In genomic region chr22:19641983-19642451, GRCh38 we compare ENCODE assay signal across 16 cellular contexts.
DNase-seq lines count a peak whose midpoint lies in the region; ATAC-seq and TF ChIP-seq lines count a peak whose summit lies in the region.
"Had no signal": no experiment of that assay in that cellular context is flagged by ENCODE, and none has a peak within 500 bp of the region (broad histone marks: within the 10 kb centered on the region; RNA-seq: fewer than 3 reads in every experiment).

No MANE protein-coding gene starts in this region.

- H2AFZ ChIP-seq in H9 (ENCODE audit: low read length) (no peak overlapping the region), MM.1S (ENCODE audit: low read length) (0 out of 2 replicates have a peak overlapping the region, but pooled peaks have one; percentile 65), osteoblast (ENCODE audit: low read length) (no peak overlapping the region)

- no peak overlapping the region for H2BK120ac ChIP-seq in H9 (ENCODE audit: low read depth, low read length, poor library complexity, severe bottlenecking)

- H3K27ac Mint-ChIP-seq in H9: no peak overlapping the region
- H3K27ac Mint-ChIP-seq in stimulated activated naive B cell treated with anti-CD40 and anti-IgM and Interleukin-4, amounts not matched to agents 10 μg/mL and 1 μg/mL and 100 μg/mL, for 72 hours: no peak overlapping the region

- no peak overlapping the region for H4K91ac ChIP-seq in H9 (ENCODE audit: insufficient read length, low read depth, low read length)

- H4K20me1 ChIP-seq in H9 (ENCODE audit: control insufficient read depth, insufficient read depth, insufficient read length): no peaks in the 10 kb centered on the region
- H4K20me1 ChIP-seq in MM.1S (ENCODE audit: insufficient read depth, low read length): no peaks in the 10 kb centered on the region
- no peaks in the 10 kb centered on the region for H4K20me1 ChIP-seq in osteoblast (ENCODE audit: insufficient read depth, low read length)

- H3K36me3 ChIP-seq in MM.1S (replicated peaks; ENCODE audit: insufficient read depth, low read length) (no peaks in the 10 kb centered on the region), iPS-18a (ENCODE audit: control insufficient read depth, low read depth, low read length) (no peaks in the 10 kb centered on the region), osteoblast (ENCODE audit: insufficient read depth, low read length) (no peaks in the 10 kb centered on the region)

- H3K27me3 ChIP-seq in H9 (ENCODE audit: insufficient read depth, low read length) (no peaks in the 10 kb centered on the region; the same call in none of the 2 replicates), MM.1S (replicated peaks; ENCODE audit: insufficient read depth, low read length) (0 out of 2 replicates have a peak, but pooled peaks cover 8% of the 10 kb centered on the region), iPS-18a (ENCODE audit: control insufficient read depth, insufficient read depth, low read length) (peaks cover 9% of the 10 kb centered on the region), osteoblast (ENCODE audit: insufficient read depth, low read length) (peaks cover 19% of the 10 kb centered on the region)

- H3F3A ChIP-seq in MM.1S (ENCODE audit: insufficient read depth, low read length): no peaks in the 10 kb centered on the region

- no peak overlapping the region for H2BK5ac ChIP-seq in H9 (ENCODE audit: insufficient read length, low read length)

- no peak overlapping the region for H2BK20ac ChIP-seq in H9 (ENCODE audit: low read depth, low read length, poor library complexity, severe bottlenecking)

- no peaks in the 10 kb centered on the region for H3K23me2 ChIP-seq in H9 (ENCODE audit: insufficient read length, low read depth, low read length, poor library complexity, severe bottlenecking)

- H3K56ac ChIP-seq in H9 (ENCODE audit: insufficient read length, low read depth, low read length): no peak overlapping the region

- H3T11ph ChIP-seq in H9 (ENCODE audit: low read length): no peak overlapping the region

- H4K5ac ChIP-seq in H9 (ENCODE audit: insufficient read length, low read depth, low read length): no peak overlapping the region

- H3K23ac ChIP-seq in H9 (ENCODE audit: insufficient read length, low read depth, low read length): no peak overlapping the region

- H3K4me1 ChIP-seq in H9 (ENCODE audit: insufficient read depth, low read length) (no peaks in the 10 kb centered on the region), MM.1S (ENCODE audit: low read length) (no peaks in the 10 kb centered on the region), iPS-18a (ENCODE audit: control insufficient read depth, low read depth, low read length) (no peaks in the 10 kb centered on the region), osteoblast (ENCODE audit: insufficient read depth, low read length) (no peaks in the 10 kb centered on the region)

- no CpG with 5 or more reads among the region's 18 CpGs for WGBS in H9 (ENCODE audit: extremely low coverage, insufficient read length, low lambda C conversion rate)

- peak overlapping the region; percentile 13 for H3K4me2 ChIP-seq in H9 (ENCODE audit: insufficient read depth, insufficient read length, low read length)
- peak overlapping the region; percentile 60; the same call in 1 of the 2 replicates for H3K4me2 ChIP-seq in MM.1S (ENCODE audit: low read depth, low read length)
- H3K4me2 ChIP-seq in osteoblast (ENCODE audit: insufficient read depth, low read length): no peak overlapping the region

- peak overlapping the region in 1 of 2 experiments; percentile 54; a peak in 1 of 5 replicates for H3K4me3 Mint-ChIP-seq in H9
- H3K4me3 Mint-ChIP-seq in stimulated activated naive B cell treated with anti-CD40 and anti-IgM and Interleukin-4, amounts not matched to agents 10 μg/mL and 1 μg/mL and 100 μg/mL, for 72 hours: no peak overlapping the region
- H3K4me3 Mint-ChIP-seq in activated T-cell treated with anti-CD3 and anti-CD28 coated beads, Interleukin-2, amount 50 U/mL, for 4 hours: no peak overlapping the region
- H3K4me3 Mint-ChIP-seq: CD14-positive monocyte had no signal

- H3K4ac ChIP-seq in H9 (ENCODE audit: low read depth, low read length): no peak overlapping the region

- H3K18ac ChIP-seq in H9 (ENCODE audit: insufficient read length, low read depth, low read length): no peak overlapping the region

- peaks cover 0 to 5% (median 0%) of the 10 kb centered on the region in 3 experiments; a peak in 2 of 7 replicates for H3K36me3 Mint-ChIP-seq in H9 (ENCODE audit: insufficient read depth in 1 of 3, low read depth in 3 of 3)
- no peaks in the 10 kb centered on the region for H3K36me3 Mint-ChIP-seq in stimulated activated naive B cell treated with anti-CD40 and anti-IgM and Interleukin-4, amounts not matched to agents 10 μg/mL and 1 μg/mL and 100 μg/mL, for 72 hours
- H3K36me3 Mint-ChIP-seq in activated T-cell treated with anti-CD3 and anti-CD28 coated beads, Interleukin-2, amount 50 U/mL, for 4 hours (ENCODE audit: insufficient read depth): no peaks in the 10 kb centered on the region

- H3K79me2 ChIP-seq in H9 (ENCODE audit: insufficient read depth, low read length) (no peaks in the 10 kb centered on the region), MM.1S (ENCODE audit: low read length) (no peaks in the 10 kb centered on the region), osteoblast (ENCODE audit: insufficient read depth, low read length) (no peaks in the 10 kb centered on the region)

- H3K79me1 ChIP-seq in H9 (ENCODE audit: insufficient read depth, low read depth, low read length, poor library complexity, severe bottlenecking): no peaks in the 10 kb centered on the region

- no peak overlapping the region for H3K9ac ChIP-seq in H9 (ENCODE audit: extremely low read depth, insufficient read length, low read length)
- H3K9ac ChIP-seq in MM.1S (ENCODE audit: low read length): no peak overlapping the region
- no peak overlapping the region for H3K9ac ChIP-seq in iPS-18a (ENCODE audit: low read length)

- ATAC-seq in stimulated activated naive B cell treated with anti-CD40 and anti-IgM and Interleukin-4, amounts not matched to agents 10 μg/mL and 1 μg/mL and 100 μg/mL, for 72 hours (replicated peaks): no peak
- ATAC-seq in activated T-cell treated with anti-CD3 and anti-CD28 coated beads, Interleukin-2, amount 50 U/mL, for 4 hours: no peak

- no peak overlapping the region for H4K8ac ChIP-seq in H9 (replicated peaks; ENCODE audit: insufficient read length, low read depth, low read length)

- DNase-seq in H9 (no peak), MM.1S (no peak), osteoblast (ENCODE audit: insufficient read length, low spot score, missing footprints) (peak; percentile 31), NCI-H2081 treated with DMSO at 0.1 percent for 48 hours (lab: John Stamatoyannopoulos, UW) (no peak)
- no peak for DNase-seq in stimulated activated naive B cell treated with anti-CD40 and anti-IgM and Interleukin-4, amounts not matched to agents 10 μg/mL and 1 μg/mL and 100 μg/mL, for 72 hours
- DNase-seq in activated T-cell treated with anti-CD3 and anti-CD28 coated beads, Interleukin-2, amount 50 U/mL, for 4 hours: no peak
- DNase-seq: DMS79 treated with DMSO at 0.1 percent for 48 hours, NCI-H1105 treated with DMSO at 0.1 percent for 48 hours, NCI-H1694, NCI-H226, NCI-H524, OCI-M1, Right ventricle myocardium superior had no signal

- H3K9me3 ChIP-seq in H9 (ENCODE audit: control insufficient read depth, low read depth, low read length) (peaks cover 5% of the 10 kb centered on the region), MM.1S (replicated peaks; ENCODE audit: insufficient read depth, low read length) (no peaks in the 10 kb centered on the region), iPS-18a (ENCODE audit: control insufficient read depth, low read depth, low read length) (no peaks in the 10 kb centered on the region), osteoblast (ENCODE audit: low read depth, low read length) (no peaks in the 10 kb centered on the region)

- no peak overlapping the region for H3K14ac ChIP-seq in H9 (ENCODE audit: insufficient read depth, low read length)

- no peak overlapping the region for H2BK15ac ChIP-seq in H9 (ENCODE audit: low read depth, low read length)

- no peak overlapping the region for H2BK12ac ChIP-seq in H9 (ENCODE audit: insufficient read length, low read depth, low read length)

- H3K27me3 Mint-ChIP-seq in H9 (ENCODE audit: low read depth): peaks cover 19% of the 10 kb centered on the region
- peaks cover 29 to 37% of the 10 kb centered on the region in 2 donors for H3K27me3 Mint-ChIP-seq in stimulated activated naive B cell treated with anti-CD40 and anti-IgM and Interleukin-4, amounts not matched to agents 10 μg/mL and 1 μg/mL and 100 μg/mL, for 72 hours
- peaks cover 26% of the 10 kb centered on the region for H3K27me3 Mint-ChIP-seq in activated T-cell treated with anti-CD3 and anti-CD28 coated beads, Interleukin-2, amount 50 U/mL, for 4 hours (ENCODE audit: low read depth)

- H3K27ac ChIP-seq in H9 (ENCODE audit: insufficient read length, low read depth, low read length): no peak overlapping the region
- no peak overlapping the region for H3K27ac ChIP-seq in MM.1S (ENCODE audit: low read length)
- no peak overlapping the region for H3K27ac ChIP-seq in iPS-18a (ENCODE audit: low read length)
- H3K27ac ChIP-seq in osteoblast (ENCODE audit: low read depth, low read length): no peak overlapping the region
- H3K27ac ChIP-seq: SK-N-MC had no signal

- TF ChIP-seq CTCF in H9 (conservative IDR thresholded peaks at IDR 0.05): no peak
- no peak for TF ChIP-seq CTCF in MM.1S (IDR thresholded peaks at IDR 0.05; ENCODE audit: low read length)
- TF ChIP-seq CTCF in osteoblast (IDR thresholded peaks at IDR 0.05; ENCODE audit: extremely low read depth, low read depth, low read length): no peak

- H2AK5ac ChIP-seq in H9 (ENCODE audit: insufficient read length, low read length): no peak overlapping the region

- H3K4me3 ChIP-seq in MM.1S (ENCODE audit: low read length): no peak overlapping the region
- peak overlapping the region; percentile 49 for H3K4me3 ChIP-seq in iPS-18a (ENCODE audit: low read length)
- no peak overlapping the region for H3K4me3 ChIP-seq in osteoblast (ENCODE audit: insufficient read depth, low read length)
- H3K4me3 ChIP-seq: SK-N-MC had no signal

- no peaks in the 10 kb centered on the region for H3K9me2 ChIP-seq in MM.1S (replicated peaks; ENCODE audit: insufficient read depth, low read length)

- H3K4me1 Mint-ChIP-seq in H9: peaks cover 15 to 16% of the 10 kb centered on the region in 2 experiments
- H3K4me1 Mint-ChIP-seq in stimulated activated naive B cell treated with anti-CD40 and anti-IgM and Interleukin-4, amounts not matched to agents 10 μg/mL and 1 μg/mL and 100 μg/mL, for 72 hours: no peaks in the 10 kb centered on the region
- H3K4me1 Mint-ChIP-seq in activated T-cell treated with anti-CD3 and anti-CD28 coated beads, Interleukin-2, amount 50 U/mL, for 4 hours (ENCODE audit: low read depth): no peaks in the 10 kb centered on the region

- peaks cover 7 to 9% of the 10 kb centered on the region in 2 experiments for H3K9me3 Mint-ChIP-seq in H9
- H3K9me3 Mint-ChIP-seq in stimulated activated naive B cell treated with anti-CD40 and anti-IgM and Interleukin-4, amounts not matched to agents 10 μg/mL and 1 μg/mL and 100 μg/mL, for 72 hours: peaks cover 1 to 9% of the 10 kb centered on the region in 2 donors
- no peaks in the 10 kb centered on the region for H3K9me3 Mint-ChIP-seq in activated T-cell treated with anti-CD3 and anti-CD28 coated beads, Interleukin-2, amount 50 U/mL, for 4 hours
